Comparison of ENCODE assay signal across 8 cellular contexts in the genomic region with DNA sequence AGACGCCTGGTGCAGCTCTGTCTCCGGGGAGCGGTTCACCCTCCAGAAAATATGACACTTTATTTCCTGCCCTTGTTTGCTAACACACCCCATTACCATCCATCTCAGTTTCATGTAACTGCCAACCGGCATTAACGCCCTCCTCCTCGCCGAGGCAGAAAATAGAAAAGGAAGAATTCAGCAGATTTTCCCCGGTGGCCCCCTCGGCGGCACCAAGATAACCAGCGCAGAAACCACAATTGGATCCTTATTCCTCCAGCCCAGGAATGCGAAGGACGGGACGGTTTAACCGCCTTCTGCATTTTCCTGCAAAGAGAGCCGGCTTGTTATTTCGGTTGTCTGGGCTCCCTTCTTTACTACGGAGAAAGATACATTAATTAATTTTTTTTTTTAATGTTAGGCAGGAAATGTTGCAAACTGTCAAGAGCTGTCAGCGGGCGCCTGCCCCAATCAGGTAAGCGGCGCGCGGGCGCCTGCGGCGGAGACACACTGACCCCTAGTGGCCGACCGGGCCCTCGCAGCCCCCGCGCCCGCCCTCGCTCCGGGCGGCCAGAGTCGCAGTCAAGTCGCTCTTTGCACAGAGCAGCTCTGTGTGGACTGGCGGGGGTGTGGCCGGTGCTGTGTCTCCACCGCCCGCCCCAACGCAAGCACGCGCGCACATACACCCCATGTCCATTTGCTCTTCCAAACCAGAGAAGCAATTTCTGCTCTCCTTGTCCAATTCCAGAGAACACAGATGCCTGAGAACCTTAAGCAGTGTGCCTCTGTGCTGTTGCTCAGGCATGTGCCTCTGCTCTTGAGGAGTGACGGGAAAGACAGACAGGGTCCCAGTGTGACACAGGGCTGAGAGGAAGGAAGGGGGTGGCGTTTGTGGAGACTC. TPM values are rescaled to one million over a fixed set of nuclear protein-coding genes. Genes with fewer than 3 reads are reported as not detected.
DNase-seq lines count a peak whose midpoint lies in the region; TF ChIP-seq lines count a peak whose summit lies in the region.

No MANE protein-coding gene starts in this region.

- TF ChIP-seq CTCF in RWPE1 (conservative IDR thresholded peaks at IDR 0.05; ENCODE audit: low read depth) = peak; percentile 100
- TF ChIP-seq CTCF in foreskin fibroblast (IDR thresholded peaks at IDR 0.05; ENCODE audit: low read depth, low read length) = peak; percentile 88

- H3K4me3 ChIP-seq in Karpas-422 (ENCODE audit: low read length) (peak overlapping the region; percentile 36), foreskin fibroblast (ENCODE audit: low read depth in 1 of 2, low read length in 2 of 2) (peak overlapping the region; percentile 36 to 40)

- no peaks in the 10 kb centered on the region for H3K9me2 ChIP-seq in Karpas-422 (replicated peaks; ENCODE audit: insufficient read depth, low read length)

- no peaks in the 10 kb centered on the region for H3K79me2 ChIP-seq in Karpas-422 (ENCODE audit: low read length)

- no peak overlapping the region for H2AFZ ChIP-seq in Karpas-422 (ENCODE audit: low read length)

- H3K4me2 ChIP-seq in Karpas-422 (ENCODE audit: low read depth, low read length, poor library complexity, severe bottlenecking) = peak overlapping the region; percentile 58

- H3K27ac ChIP-seq in Karpas-422 (ENCODE audit: low read length) (no peak overlapping the region), RWPE1 (peak overlapping the region; percentile 47)

- H3K9ac ChIP-seq in ES-I3 (ENCODE audit: low read depth, low read length) (peak overlapping the region; percentile 48; the same call in 1 of the 2 replicates), Karpas-422 (ENCODE audit: low read length) (peak overlapping the region; percentile 19; the same call in 1 of the 2 replicates)

- H4K20me1 ChIP-seq in Karpas-422 (ENCODE audit: insufficient read depth, low read depth, low read length) = no peaks in the 10 kb centered on the region

- CTCF ChIA-PET in RWPE1 (lab: Yijun Ruan, JAX) = interaction anchor here (0.5 to 2.2 kb wide), 24 partner anchors 9 to 738 kb away, joined by 3 to 19 read pairs (median 3); no protein-coding TSS in a partner anchor

- DNase-seq in GOT3 (lab: John Stamatoyannopoulos, UW) (peak; percentile 9), Karpas-422 (peak; percentile 89), RWPE1 (ENCODE audit: low spot score) (peak; percentile 74), foreskin fibroblast (peak; percentile 58 to 85), nucleus accumbens (lab: John Stamatoyannopoulos, UW) (peak in 51 of 56 donors; percentile 7 to 82 (median 54)), superior temporal gyrus (ENCODE audit: extremely low spot score) (peak; percentile 78)
- DNase-seq in activated effector memory CD4-positive, alpha-beta T cell treated with Interleukin-2 at 50 U/mL for 16 hours = peak; percentile 83

- H3K9me3 ChIP-seq in ES-I3 (ENCODE audit: control insufficient read depth, insufficient read depth, low read length) (no peaks in the 10 kb centered on the region), Karpas-422 (ENCODE audit: low read length) (no peaks in the 10 kb centered on the region)

- no peaks in the 10 kb centered on the region for H3K27me3 ChIP-seq in Karpas-422 (ENCODE audit: low read length)

- POLR2A ChIA-PET in RWPE1 (lab: Yijun Ruan, JAX; ENCODE audit: low non-redundant PET) = no interaction called here

- H3K36me3 ChIP-seq in ES-I3 (ENCODE audit: insufficient read depth, low read length) = no peaks in the 10 kb centered on the region
- H3K36me3 ChIP-seq in Karpas-422 (ENCODE audit: insufficient read depth, low read length) = no peaks in the 10 kb centered on the region

- peaks cover 15% of the 10 kb centered on the region; the same call in 1 of the 2 replicates for H3K4me1 ChIP-seq in ES-I3 (ENCODE audit: insufficient read depth, low read length)
- H3K4me1 ChIP-seq in Karpas-422 (ENCODE audit: low read length) = peaks cover 15% of the 10 kb centered on the region

RNA-seq across cellular contexts. Expression of a gene that starts 53.6 kb away (rescaled TPM):
- total RNA-seq in Karpas-422 (2014; rRNA removed; shearing (Covaris generic); ENCODE audit: low replicate concordance) = 0.32 TPM in 1 of 2 replicates, not detected in the other

RNA-seq across cellular contexts. Expression of a gene that starts 53.8 kb away (rescaled TPM):
- total RNA-seq in Karpas-422 (2014; rRNA removed; shearing (Covaris generic); ENCODE audit: low replicate concordance) = 0.30 and 0.32 TPM in 2 replicates

Comparison
In these comparisons a context has a peak if more than half of its experiments do, and no peak if none do; other contexts are left out.
1. DNase-seq: peak in every context shown above with its lines; median percentile 89 in Karpas-422; 83 in activated effector memory CD4-positive, alpha-beta T cell treated with Interleukin-2 at 50 U/mL for 16 hours; 78 in superior temporal gyrus; 74 in RWPE1; 72 in foreskin fibroblast; 54 in nucleus accumbens; 9 in GOT3.